ENCODE assay signal across 23 cellular contexts in the genomic region with DNA sequence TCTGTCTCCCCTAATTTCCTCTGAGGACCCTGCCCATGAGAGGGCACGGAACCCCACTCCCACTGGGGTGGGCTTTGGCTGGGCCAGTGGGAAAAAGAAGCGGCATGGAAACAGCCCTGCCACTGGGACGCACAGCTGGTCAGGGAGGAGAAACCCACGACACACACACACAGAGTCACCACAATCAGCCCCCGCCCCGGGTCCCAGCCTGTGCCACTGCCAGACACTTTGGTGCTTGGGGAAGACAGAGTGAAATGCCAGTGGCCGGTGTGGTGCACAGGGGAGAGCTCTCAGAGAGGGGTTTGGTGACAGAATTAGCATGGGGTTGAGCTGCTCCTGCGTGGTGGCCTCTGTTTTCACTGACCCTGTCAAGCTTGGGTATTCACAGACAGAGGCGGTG. TPM values are rescaled to one million over a fixed set of nuclear protein-coding genes. Genes with fewer than 3 reads are reported as not detected.
DNase-seq lines count a peak whose midpoint lies in the region; ATAC-seq, FAIRE-seq and TF ChIP-seq lines count a peak whose summit lies in the region.
"Had no signal": no experiment of that assay in that cellular context is flagged by ENCODE, and none has a peak within 500 bp of the region (broad histone marks: within the 10 kb centered on the region; RNA-seq: fewer than 3 reads in every experiment).

No MANE protein-coding gene starts in this region.

- H3K4me1 Mint-ChIP-seq in natural killer cell treated with Interleukin-12 subunit alpha and Interleukin-12 subunit beta and Interleukin-15 and Interleukin-18, amount 100 ng/mL, for 72 hours (ENCODE audit: low read depth in 2 of 2): peaks cover 0 to 16% of the 10 kb centered on the region in 2 donors
- peaks cover 7 to 16% of the 10 kb centered on the region in 2 donors for H3K4me1 Mint-ChIP-seq in natural killer cell
- H3K4me1 Mint-ChIP-seq: B cell had no signal

- no peak overlapping the region for H3K56ac ChIP-seq in H1 (replicated peaks; ENCODE audit: insufficient read length, low read depth, low read length)

- H2BK120ac ChIP-seq in H1 (replicated peaks; ENCODE audit: low read depth, low read length): no peak overlapping the region

- H2BK12ac ChIP-seq in H1 (ENCODE audit: low read depth, low read length): no peak overlapping the region

- no peaks in the 10 kb centered on the region for H3K9me3 Mint-ChIP-seq in natural killer cell treated with Interleukin-12 subunit alpha and Interleukin-12 subunit beta and Interleukin-15 and Interleukin-18, amount 100 ng/mL, for 72 hours
- no peaks in the 10 kb centered on the region for H3K9me3 Mint-ChIP-seq in natural killer cell
- H3K9me3 Mint-ChIP-seq: CD4-positive, alpha-beta T cell; CD8-positive, alpha-beta T cell had no signal

- 94% methylated on average over 9 of the region's 9 CpGs; no CpG with 5 or more reads in 1 of the 2 experiments for WGBS in H1 (ENCODE audit: extremely low coverage in 1 of 2, insufficient coverage in 1 of 2, insufficient read length in 1 of 2, insufficient replicate concordance in 2 of 2, low coverage in 1 of 2, low lambda C conversion rate in 2 of 2, missing lambda C conversion rate in 1 of 2), 2 experiments

- peak; percentile 26 for DNase-seq in natural killer cell treated with Interleukin-12 subunit alpha and Interleukin-12 subunit beta and Interleukin-15 and Interleukin-18, amount 100 ng/mL, for 72 hours (ENCODE audit: low spot score)
- DNase-seq in natural killer cell (no peak), H1 (ENCODE audit: low read depth in 1 of 2, low spot score in 2 of 2) (no peak), kidney (peak; percentile 36), NCI-H187 (lab: John Stamatoyannopoulos, UW) (no peak), foreskin fibroblast (no peak), ascending aorta (ENCODE audit: low spot score in 2 of 2) (no peak)
- DNase-seq: AML-193; Caco-2; Calu3; CD4-positive, alpha-beta T cell; CD8-positive, alpha-beta T cell; DMS79 treated with DMSO at 0.1 percent for 48 hours; GF-D8 had no signal

- H4K8ac ChIP-seq in H1 (ENCODE audit: extremely low read depth, insufficient read depth, low read length): peak overlapping the region; percentile 22; the same call in 1 of the 2 replicates

- H3K27me3 ChIP-seq in H1 (replicated peaks in 1 of 4; ENCODE audit: control insufficient read depth in 3 of 4, extremely low read depth in 1 of 4, insufficient read depth in 3 of 4, low read length in 3 of 4) (no peaks in the 10 kb centered on the region), ascending aorta (no peaks in the 10 kb centered on the region)
- H3K27me3 ChIP-seq: BLaER1 treated with 17β-estradiol and CSF1 and Interleukin-3, amounts not matched to agents 10 nM and 100 nM had no signal

- FAIRE-seq in H1 (lab: Jason Lieb, UNC) (no peak), kidney (lab: Jason Lieb, UNC) (no peak)
- FAIRE-seq: A549, D721Med, G401.6, GM12891, GM19239 had no signal

- H4K20me1 ChIP-seq in H1 (replicated peaks in 1 of 2; ENCODE audit: control insufficient read depth in 1 of 2, insufficient read depth in 2 of 2, low read length in 2 of 2): no peaks in the 10 kb centered on the region

- no peak overlapping the region for H3K4ac ChIP-seq in H1 (replicated peaks; ENCODE audit: insufficient read length, low read depth, low read length)

- no peaks in the 10 kb centered on the region for H3K27me3 Mint-ChIP-seq in natural killer cell treated with Interleukin-12 subunit alpha and Interleukin-12 subunit beta and Interleukin-15 and Interleukin-18, amount 100 ng/mL, for 72 hours
- H3K27me3 Mint-ChIP-seq in natural killer cell (ENCODE audit: low read depth in 2 of 2): no peaks in the 10 kb centered on the region
- H3K27me3 Mint-ChIP-seq: B cell; CD4-positive, alpha-beta T cell had no signal

- H4K5ac ChIP-seq in H1 (ENCODE audit: insufficient read length, low read depth, low read length): no peak overlapping the region

- H3K27ac ChIP-seq in H1 (ENCODE audit: low read depth, low read length) (no peak overlapping the region), kidney (ENCODE audit: low read depth in 2 of 2, low read length in 2 of 2) (no peak overlapping the region), ascending aorta (no peak overlapping the region)
- H3K27ac ChIP-seq: 22Rv1; A549; BLaER1 treated with 17β-estradiol and CSF1 and Interleukin-3, amounts not matched to agents 10 nM and 100 nM; C4-2B had no signal

- POLR2A ChIA-PET in H1 (lab: Charles Lee; ENCODE audit: partially characterized antibody): no interaction called here

- H3K4me1 ChIP-seq in H1 (replicated peaks in 1 of 4; ENCODE audit: control insufficient read depth in 3 of 4, insufficient read depth in 4 of 4, low read length in 3 of 4): peaks cover 0 to 4% (median 1%) of the 10 kb centered on the region in 4 experiments; a peak in 3 of 7 replicates
- peaks cover 0 to 8% of the 10 kb centered on the region in 2 donors for H3K4me1 ChIP-seq in kidney (ENCODE audit: control insufficient read depth in 1 of 2, insufficient read depth in 1 of 2, low read depth in 1 of 2, low read length in 2 of 2)
- no peaks in the 10 kb centered on the region for H3K4me1 ChIP-seq in ascending aorta
- H3K4me1 ChIP-seq: A549, Caco-2 had no signal

- no peaks in the 10 kb centered on the region for H3K79me2 ChIP-seq in H1 (ENCODE audit: control insufficient read depth in 1 of 2, insufficient read depth in 2 of 2, low read length in 2 of 2)

- no peak for TF ChIP-seq RAD21 in H1 (IDR thresholded peaks at IDR 0.05 in 1 of 2, conservative IDR thresholded peaks at IDR 0.05 in 1 of 2; ENCODE audit: low read depth in 2 of 2, low read length in 2 of 2)

- CTCF ChIA-PET in H1 (lab: Charles Lee; ENCODE audit: partially characterized antibody): interaction anchor here (0.5 to 3.4 kb wide), 5 partner anchors 11 to 1320 kb away, joined by 3 to 16 read pairs (median 3); no protein-coding TSS in a partner anchor

- H3K36me3 ChIP-seq in H1 (ENCODE audit: control insufficient read depth in 2 of 4, insufficient read depth in 4 of 4, low read length in 3 of 4): no peaks in the 10 kb centered on the region; a peak in 1 of 8 replicates
- no peaks in the 10 kb centered on the region for H3K36me3 ChIP-seq in kidney (ENCODE audit: control insufficient read depth in 1 of 2, insufficient read depth in 2 of 2, low read length in 2 of 2)
- H3K36me3 ChIP-seq in ascending aorta: peaks cover 32 to 39% of the 10 kb centered on the region in 2 donors

- no peak overlapping the region for H3K18ac ChIP-seq in H1 (ENCODE audit: extremely low read depth, low read length)

- no peak overlapping the region for H2BK15ac ChIP-seq in H1 (ENCODE audit: low read length)

- H3K36me3 Mint-ChIP-seq in natural killer cell treated with Interleukin-12 subunit alpha and Interleukin-12 subunit beta and Interleukin-15 and Interleukin-18, amount 100 ng/mL, for 72 hours: no peaks in the 10 kb centered on the region
- H3K36me3 Mint-ChIP-seq in natural killer cell: no peaks in the 10 kb centered on the region

- H3K4me2 ChIP-seq in H1 (ENCODE audit: insufficient read depth in 1 of 2, low read depth in 2 of 2, low read length in 2 of 2): no peak overlapping the region
- H3K4me2 ChIP-seq: A549; BLaER1 treated with 17β-estradiol and CSF1 and Interleukin-3, amounts not matched to agents 10 nM and 100 nM had no signal

- H3K4me3 Mint-ChIP-seq in natural killer cell treated with Interleukin-12 subunit alpha and Interleukin-12 subunit beta and Interleukin-15 and Interleukin-18, amount 100 ng/mL, for 72 hours: no peak overlapping the region
- no peak overlapping the region for H3K4me3 Mint-ChIP-seq in natural killer cell
- H3K4me3 Mint-ChIP-seq: B cell; CD4-positive, alpha-beta T cell; CD8-positive, alpha-beta T cell had no signal

- H4K91ac ChIP-seq in H1 (replicated peaks; ENCODE audit: insufficient read length, low read length): no peak overlapping the region

- H3K9me3 ChIP-seq in H1 (ENCODE audit: insufficient read depth in 2 of 2, low read depth in 1 of 2, low read length in 1 of 2) (no peaks in the 10 kb centered on the region), kidney (ENCODE audit: control insufficient read depth in 1 of 2, low read length in 2 of 2) (no peaks in the 10 kb centered on the region), ascending aorta (no peaks in the 10 kb centered on the region)
- H3K9me3 ChIP-seq: A549; BLaER1 treated with 17β-estradiol and CSF1 and Interleukin-3, amounts not matched to agents 10 nM and 100 nM; Caco-2 had no signal

- no peak overlapping the region for H3K4me3 ChIP-seq in H1 (ENCODE audit: extremely low read depth in 1 of 4, insufficient read depth in 2 of 4, low read depth in 3 of 4, low read length in 4 of 4)
- H3K4me3 ChIP-seq in kidney (ENCODE audit: low read length in 2 of 2): no peak overlapping the region
- H3K4me3 ChIP-seq in foreskin fibroblast (ENCODE audit: low read depth in 1 of 2, low read length in 2 of 2): no peak overlapping the region
- no peak overlapping the region for H3K4me3 ChIP-seq in ascending aorta
- H3K4me3 ChIP-seq: A549; BLaER1 treated with 17β-estradiol and CSF1 and Interleukin-3, amounts not matched to agents 10 nM and 100 nM had no signal

- no peaks in the 10 kb centered on the region for H3K79me1 ChIP-seq in H1 (ENCODE audit: low read depth, low read length)

- no peak overlapping the region for H2AK5ac ChIP-seq in H1 (ENCODE audit: low read depth, low read length)

- no peak overlapping the region for H2AFZ ChIP-seq in H1 (ENCODE audit: low read length)

- no peak overlapping the region for H3K14ac ChIP-seq in H1 (ENCODE audit: insufficient read length)

- no peak for ATAC-seq in natural killer cell treated with Interleukin-12 subunit alpha and Interleukin-12 subunit beta and Interleukin-15 and Interleukin-18, amount 100 ng/mL, for 72 hours
- no peak for ATAC-seq in natural killer cell
- ATAC-seq: CD8-positive, alpha-beta T cell had no signal

- H3K27ac Mint-ChIP-seq in natural killer cell treated with Interleukin-12 subunit alpha and Interleukin-12 subunit beta and Interleukin-15 and Interleukin-18, amount 100 ng/mL, for 72 hours: no peak overlapping the region
- H3K27ac Mint-ChIP-seq in natural killer cell: no peak overlapping the region
- H3K27ac Mint-ChIP-seq: B cell; CD4-positive, alpha-beta T cell; CD8-positive, alpha-beta T cell had no signal

- no peak overlapping the region for H2BK5ac ChIP-seq in H1 (ENCODE audit: low read depth, low read length)

- TF ChIP-seq EP300 in H1 (IDR thresholded peaks at IDR 0.05; ENCODE audit: borderline replicate concordance in 1 of 2, low read depth in 2 of 2, low read length in 2 of 2): no peak

- no peak for TF ChIP-seq POLR2A in H1 (IDR thresholded peaks at IDR 0.05; ENCODE audit: control extremely low read depth in 1 of 2, low read depth in 2 of 2, low read length in 2 of 2)

- intact Hi-C loops in natural killer cell (cut with micrococcal nuclease) (no loop called here), kidney (cut with DNase I) (no loop called here), ascending aorta (cut with DNase I) (no loop called here)

- H2BK20ac ChIP-seq in H1 (ENCODE audit: low read length): no peak overlapping the region

- TF ChIP-seq CTCF in natural killer cell (IDR thresholded peaks at IDR 0.05) (no peak), H1 (IDR thresholded peaks at IDR 0.05; ENCODE audit: control extremely low read depth in 1 of 3, insufficient read depth in 1 of 3, low read depth in 1 of 3, low read length in 3 of 3) (no peak), kidney (IDR thresholded peaks at IDR 0.05; ENCODE audit: borderline replicate concordance, extremely low read depth, insufficient read depth) (no peak), foreskin fibroblast (IDR thresholded peaks at IDR 0.05; ENCODE audit: low read depth, low read length) (no peak), ascending aorta (IDR thresholded peaks at IDR 0.05) (no peak)

- no peak overlapping the region for H3K23ac ChIP-seq in H1 (ENCODE audit: insufficient read length)

- H3K23me2 ChIP-seq in H1 (ENCODE audit: low read depth, low read length): no peaks in the 10 kb centered on the region

- H3K9ac ChIP-seq in H1 (replicated peaks in 1 of 4; ENCODE audit: extremely low read depth in 1 of 4, low read depth in 3 of 4, low read length in 3 of 4) (no peak overlapping the region), kidney (ENCODE audit: low read length in 2 of 2) (no peak overlapping the region)

RNA-seq across cellular contexts. Expression of gene RNPS1, which starts 30.7 kb away (rescaled TPM):
- total RNA-seq in natural killer cell treated with Interleukin-12 subunit alpha and Interleukin-12 subunit beta and Interleukin-15 and Interleukin-18, amount 100 ng/mL, for 72 hours: 100 to 1,000 TPM; 256 to 334 TPM
- total RNA-seq in natural killer cell: 100 to 1,000 TPM; 269 to 284 (median 273) TPM
- 330 and 357 TPM in 2 replicates for total RNA-seq in H1 (2021; fragmentation: NEBNext Ultra II Directional; extraction: Animal tissue kit (Norgen Biotek cat#: 25700))
- 350 and 516 TPM in 2 replicates for polyA plus RNA-seq in H1 (2011; rRNA removed)
- polyA plus RNA-seq in H1 (2011; cell fraction: cytosol; rRNA removed): 390 TPM
- 343 TPM for polyA plus RNA-seq in H1 (2011; cell fraction: nucleus; rRNA removed)
- 265 to 341 TPM (median 323 TPM) in 4 replicates for polyA plus RNA-seq in H1 (2012, experiment 1 of 2)
- 331 TPM for polyA plus RNA-seq in H1 (2012, experiment 2 of 2)
- 282 TPM for polyA plus RNA-seq in H1 (2013, experiment 1 of 2)
- 281 TPM for polyA plus RNA-seq in H1 (2013, experiment 2 of 2)
- polyA minus RNA-seq in H1 (2011; rRNA and poly(A)+ RNA removed): 137 and 199 TPM in 2 replicates
- 150 TPM for polyA minus RNA-seq in H1 (2011; cell fraction: cytosol; rRNA and poly(A)+ RNA removed)
- 141 TPM for polyA minus RNA-seq in H1 (2011; cell fraction: nucleus; rRNA and poly(A)+ RNA removed)
- total RNA-seq in kidney: 134 TPM
- 102 TPM for polyA plus RNA-seq in kidney (ENCODE audit: insufficient read depth, low read depth, low replicate concordance)
- total RNA-seq in ascending aorta: 134 TPM

RNA-seq across cellular contexts. Expression of gene ABCA3, which starts 41.9 kb away (rescaled TPM):
- total RNA-seq in natural killer cell treated with Interleukin-12 subunit alpha and Interleukin-12 subunit beta and Interleukin-15 and Interleukin-18, amount 100 ng/mL, for 72 hours: 10 to 100 TPM in 1 of 2 donors, 1 to 10 TPM in 1; 7.3 to 14.9 TPM
- total RNA-seq in natural killer cell (10 to 100 TPM; 12.2 to 17.5 (median 16.6) TPM), kidney (35.5 TPM), ascending aorta (25.9 TPM)
- total RNA-seq in H1 (2021; fragmentation: NEBNext Ultra II Directional; extraction: Animal tissue kit (Norgen Biotek cat#: 25700)): 7.9 TPM in 2 replicates
- polyA plus RNA-seq in H1 (2011; rRNA removed) (5.7 and 8.8 TPM in 2 replicates), kidney (ENCODE audit: insufficient read depth, low read depth, low replicate concordance) (5.5 TPM)
- 6.4 TPM for polyA plus RNA-seq in H1 (2011; cell fraction: cytosol; rRNA removed)
- 17.6 TPM for polyA plus RNA-seq in H1 (2011; cell fraction: nucleus; rRNA removed)
- 4.8 to 8.5 TPM (median 7.4 TPM) in 4 replicates for polyA plus RNA-seq in H1 (2012, experiment 1 of 2)
- polyA plus RNA-seq in H1 (2012, experiment 2 of 2): 6.6 TPM
- 8.7 TPM for polyA plus RNA-seq in H1 (2013, experiment 1 of 2)
- polyA plus RNA-seq in H1 (2013, experiment 2 of 2): 8.9 TPM
- polyA minus RNA-seq in H1 (2011; rRNA and poly(A)+ RNA removed): 7.5 and 10.6 TPM in 2 replicates
- 5.0 TPM for polyA minus RNA-seq in H1 (2011; cell fraction: cytosol; rRNA and poly(A)+ RNA removed)
- polyA minus RNA-seq in H1 (2011; cell fraction: nucleus; rRNA and poly(A)+ RNA removed): 6.9 TPM

RNA-seq across cellular contexts. Expression of gene ECI1, which starts 47.2 kb away (rescaled TPM):
- total RNA-seq in natural killer cell treated with Interleukin-12 subunit alpha and Interleukin-12 subunit beta and Interleukin-15 and Interleukin-18, amount 100 ng/mL, for 72 hours: 10 to 100 TPM; 29.1 to 51.1 TPM
- total RNA-seq in natural killer cell (10 to 100 TPM; 14.6 to 19.2 (median 19.0) TPM), kidney (98.1 TPM), ascending aorta (10.9 TPM)
- total RNA-seq in H1 (2021; fragmentation: NEBNext Ultra II Directional; extraction: Animal tissue kit (Norgen Biotek cat#: 25700)): 79.5 and 80.0 TPM in 2 replicates
- polyA plus RNA-seq in H1 (2011; rRNA removed) (151 and 154 TPM in 2 replicates), kidney (ENCODE audit: insufficient read depth, low read depth, low replicate concordance) (233 TPM)
- polyA plus RNA-seq in H1 (2011; cell fraction: cytosol; rRNA removed): 133 TPM
- 128 TPM for polyA plus RNA-seq in H1 (2011; cell fraction: nucleus; rRNA removed)
- 67.8 to 120 TPM (median 104 TPM) in 4 replicates for polyA plus RNA-seq in H1 (2012, experiment 1 of 2)
- 83.0 TPM for polyA plus RNA-seq in H1 (2012, experiment 2 of 2)
- 59.9 TPM for polyA plus RNA-seq in H1 (2013, experiment 1 of 2)
- 52.9 TPM for polyA plus RNA-seq in H1 (2013, experiment 2 of 2)
- polyA minus RNA-seq in H1 (2011; rRNA and poly(A)+ RNA removed): 20.6 and 24.2 TPM in 2 replicates
- 42.8 TPM for polyA minus RNA-seq in H1 (2011; cell fraction: cytosol; rRNA and poly(A)+ RNA removed)
- polyA minus RNA-seq in H1 (2011; cell fraction: nucleus; rRNA and poly(A)+ RNA removed): 39.6 TPM

Comparison
In these comparisons a context has a peak if more than half of its experiments do, and no peak if none do; other contexts are left out.
1. DNase-seq: peak in natural killer cell treated with Interleukin-12 subunit alpha and Interleukin-12 subunit beta and Interleukin-15 and Interleukin-18, amount 100 ng/mL, for 72 hours (single experiment) and kidney (single experiment); none in natural killer cell (single experiment), H1 (0 of 2), NCI-H187 (0 of 2), foreskin fibroblast (0 of 2) and ascending aorta (0 of 2).